23 cellular contexts compared by ENCODE assay signal in genomic region chr9:29325855-29326254, GRCh38.
DNase-seq lines count a peak whose midpoint lies in the region; ATAC-seq and TF ChIP-seq lines count a peak whose summit lies in the region.
"Had no signal": no experiment of that assay in that cellular context is flagged by ENCODE, and none has a peak within 500 bp of the region (broad histone marks: within the 10 kb centered on the region; RNA-seq: fewer than 3 reads in every experiment).

No MANE protein-coding gene starts in this region.

- H3K4me3 ChIP-seq in trophoblast cell (ENCODE audit: low read depth, low read length) (no peak overlapping the region), neural progenitor cell (no peak overlapping the region)

- no peaks in the 10 kb centered on the region for H3K27me3 ChIP-seq in trophoblast cell (ENCODE audit: insufficient read depth, low read length)
- H3K27me3 ChIP-seq in neural progenitor cell, result no peaks in the 10 kb centered on the region
- H3K27me3 ChIP-seq: BE2C had no signal

- no peak overlapping the region for H3K18ac ChIP-seq in trophoblast cell (ENCODE audit: low read length)

- no peak overlapping the region for H3K14ac ChIP-seq in trophoblast cell (ENCODE audit: low read length)

- H3K9me3 ChIP-seq in trophoblast cell (ENCODE audit: insufficient read depth, low read depth, low read length) (no peaks in the 10 kb centered on the region), neural progenitor cell (ENCODE audit: low read depth) (no peaks in the 10 kb centered on the region)
- H3K9me3 ChIP-seq: BE2C, SK-N-SH had no signal

- DNase-seq in ELF-1 (ENCODE audit: low read depth, low spot score) (peak; percentile 8), NCI-H69 (lab: John Stamatoyannopoulos, UW) (peak; percentile 26), iPS DF 4.7 (ENCODE audit: extremely low read depth, low spot score) (peak; percentile 56), mesothelial cell of epicardium (ENCODE audit: low spot score in 2 of 2, unreplicated experiment in 2 of 2) (no peak), NCI-H2081 (lab: John Stamatoyannopoulos, UW) (no peak), trophoblast cell (no peak), neural progenitor cell (ENCODE audit: low spot score) (no peak)
- DNase-seq: BE2C; CD4-positive, CD25-positive, alpha-beta regulatory T cell; COR-L47; DMS 273 treated with DMSO at 0.1 percent for 48 hours; GF-D8; MM.1S; NCI-H1092; NCI-H146; NCI-H2029 treated with DMSO at 0.1 percent for 48 hours; NCI-H2171 treated with DMSO at 0.1 percent for 48 hours; NCI-H446 treated with DMSO at 0.1 percent for 48 hours; NK-92 treated with Interleukin-12 subunit alpha and Interleukin-12 subunit beta, amount 100 ng/mL, for 24 hours; SHP77; SK-N-SH had no signal

- H2BK120ac ChIP-seq in trophoblast cell (ENCODE audit: insufficient read depth, low read length, poor library complexity), result no peak overlapping the region

- H3K79me2 ChIP-seq in trophoblast cell (ENCODE audit: control insufficient read depth, insufficient read depth, low read length, poor library complexity) (no peaks in the 10 kb centered on the region), neural progenitor cell (ENCODE audit: low read depth) (no peaks in the 10 kb centered on the region)

- H3K27ac ChIP-seq in trophoblast cell (ENCODE audit: low read depth, low read length), result no peak overlapping the region
- H3K27ac ChIP-seq in neural progenitor cell, result no peak overlapping the region
- H3K27ac ChIP-seq: HL-60 had no signal

- H3K4me1 ChIP-seq in trophoblast cell (ENCODE audit: control insufficient read depth in 1 of 2, insufficient read depth in 2 of 2, low read length in 2 of 2) (no peaks in the 10 kb centered on the region), neural progenitor cell (peaks cover 4% of the 10 kb centered on the region)
- H3K4me1 ChIP-seq: BE2C had no signal

- H2BK5ac ChIP-seq in trophoblast cell (ENCODE audit: low read depth, low read length, poor library complexity), result no peak overlapping the region

- no peak overlapping the region for H3K9ac ChIP-seq in trophoblast cell (ENCODE audit: low read length)
- H3K9ac ChIP-seq in neural progenitor cell, result no peak overlapping the region
- H3K9ac ChIP-seq: SK-N-SH had no signal

- H3K9me3 Mint-ChIP-seq in mesothelial cell of epicardium (peaks cover 15% of the 10 kb centered on the region), neural progenitor cell (no peaks in the 10 kb centered on the region)

- H4K91ac ChIP-seq in trophoblast cell (ENCODE audit: low read depth, low read length), result no peak overlapping the region

- H4K20me1 ChIP-seq in neural progenitor cell (ENCODE audit: low read depth), result no peaks in the 10 kb centered on the region

- TF ChIP-seq CTCF in mesothelial cell of epicardium (IDR thresholded peaks at IDR 0.05; ENCODE audit: unreplicated experiment) (no peak), neural progenitor cell (IDR thresholded peaks at IDR 0.05) (no peak)

- H3K36me3 Mint-ChIP-seq in mesothelial cell of epicardium (no peaks in the 10 kb centered on the region), neural progenitor cell (no peaks in the 10 kb centered on the region)
- H3K36me3 Mint-ChIP-seq: CD4-positive, CD25-positive, alpha-beta regulatory T cell had no signal

- H3K4me1 Mint-ChIP-seq in mesothelial cell of epicardium (peaks cover 18% of the 10 kb centered on the region), neural progenitor cell (no peaks in the 10 kb centered on the region)

- no peak overlapping the region for H2AK5ac ChIP-seq in trophoblast cell (ENCODE audit: low read length)

- no peak overlapping the region for H3K4me3 Mint-ChIP-seq in mesothelial cell of epicardium
- no peak overlapping the region for H3K4me3 Mint-ChIP-seq in neural progenitor cell
- H3K4me3 Mint-ChIP-seq: CD4-positive, CD25-positive, alpha-beta regulatory T cell had no signal

- no peaks in the 10 kb centered on the region for H3F3A ChIP-seq in neural progenitor cell (ENCODE audit: low read depth)

- H3K4ac ChIP-seq in trophoblast cell (ENCODE audit: low read depth, low read length), result no peak overlapping the region

- no peak overlapping the region for H3K4me2 ChIP-seq in trophoblast cell (ENCODE audit: low read length)
- no peak overlapping the region for H3K4me2 ChIP-seq in neural progenitor cell
- H3K4me2 ChIP-seq: SK-N-SH had no signal

- H3K27ac Mint-ChIP-seq in mesothelial cell of epicardium (peak overlapping the region; percentile 37), neural progenitor cell (no peak overlapping the region)
- H3K27ac Mint-ChIP-seq: CD4-positive, CD25-positive, alpha-beta regulatory T cell had no signal

- no peak overlapping the region for H2BK12ac ChIP-seq in trophoblast cell (ENCODE audit: low read length)

- H3K27me3 Mint-ChIP-seq in mesothelial cell of epicardium (ENCODE audit: low read depth) (no peaks in the 10 kb centered on the region), neural progenitor cell (ENCODE audit: insufficient read depth, low read depth) (peaks cover 2% of the 10 kb centered on the region)
- H3K27me3 Mint-ChIP-seq: CD4-positive, CD25-positive, alpha-beta regulatory T cell had no signal

- no peak overlapping the region for H4K8ac ChIP-seq in trophoblast cell (ENCODE audit: low read depth, low read length)

- no peak overlapping the region for H3K23ac ChIP-seq in trophoblast cell (ENCODE audit: low read length)

- H2AFZ ChIP-seq in trophoblast cell (ENCODE audit: insufficient read depth, low read length, poor library complexity) (no peak overlapping the region), neural progenitor cell (replicated peaks) (no peak overlapping the region)

- no peak for ATAC-seq in GM18511 (IDR thresholded peaks at IDR 0.05; ENCODE audit: unreplicated experiment)

- H3K79me1 ChIP-seq in trophoblast cell (ENCODE audit: low read length), result no peaks in the 10 kb centered on the region

- no peaks in the 10 kb centered on the region for H3K36me3 ChIP-seq in trophoblast cell (ENCODE audit: control insufficient read depth in 1 of 2, insufficient read depth in 2 of 2, low read length in 2 of 2)
- H3K36me3 ChIP-seq in neural progenitor cell, result no peaks in the 10 kb centered on the region
- H3K36me3 ChIP-seq: BE2C had no signal

- H4K12ac ChIP-seq in trophoblast cell (ENCODE audit: low read depth, low read length), result no peak overlapping the region

Comparison
In these comparisons a context has a peak if more than half of its experiments do, and no peak if none do; other contexts are left out.
1. DNase-seq: peak in ELF-1 (single experiment), NCI-H69 (single experiment) and iPS DF 4.7 (single experiment); none in mesothelial cell of epicardium (0 of 2), NCI-H2081 (0 of 2), trophoblast cell (0 of 2) and neural progenitor cell (single experiment).